13 cellular contexts compared by ENCODE assay signal in the genomic region with DNA sequence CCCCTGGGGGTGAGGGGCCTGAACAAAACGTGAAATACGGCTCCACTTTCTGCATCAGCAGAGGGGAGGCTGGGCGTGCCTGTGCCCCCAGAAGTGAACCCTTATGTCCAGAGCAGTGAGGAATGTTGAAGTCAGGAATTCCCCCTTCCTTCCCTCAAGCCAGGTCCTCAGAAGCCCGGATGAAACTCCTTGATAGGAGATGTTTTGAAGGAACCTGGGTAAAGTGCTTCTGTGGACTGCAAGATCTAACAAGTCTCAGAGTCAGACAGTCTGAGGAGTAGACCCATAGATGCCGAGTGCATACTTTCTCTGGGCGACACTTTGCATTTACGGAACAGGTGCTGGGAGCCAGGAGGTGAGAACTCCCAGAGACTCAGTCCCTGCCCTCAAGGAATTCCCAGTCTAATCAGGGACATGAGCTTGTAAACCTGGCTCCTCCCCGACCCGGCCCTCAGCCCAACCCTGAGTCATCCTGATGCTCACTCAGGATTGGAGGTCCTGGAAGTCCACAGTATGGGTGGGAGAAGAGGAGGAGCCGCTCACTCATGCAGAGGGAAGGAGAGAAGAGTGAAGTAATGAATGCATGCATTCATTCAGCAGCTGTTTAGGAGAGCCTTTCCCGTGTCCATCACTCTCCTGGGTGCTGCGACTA.
A peak's percentile ranks its signal among the peaks of the same experiment; 100 is the strongest.
DNase-seq lines count a peak whose midpoint lies in the region; ATAC-seq, FAIRE-seq and TF ChIP-seq lines count a peak whose summit lies in the region.
"Had no signal": no experiment of that assay in that cellular context is flagged by ENCODE, and none has a peak within 500 bp of the region (broad histone marks: within the 10 kb centered on the region; RNA-seq: fewer than 3 reads in every experiment).

No MANE protein-coding gene starts in this region.

- dilution Hi-C loops in keratinocyte (cut with MboI; ENCODE audit: extremely low pct_ligation_motif_present, low sequenced_read_pairs): no loop called here

- intact Hi-C loops in CD4-positive, alpha-beta T cell (cut with DNase I, micrococcal nuclease): loop anchor here in 1 of 2 experiments (2.0 to 10.0 kb wide), 4 partner anchors 17 to 1213 kb away; a partner anchor contains a TSS
- intact Hi-C loops in left lung (cut with DNase I): no loop called here

- H3K4me1 ChIP-seq in keratinocyte (ENCODE audit: control insufficient read depth, extremely low read depth, insufficient read depth, low read length) (peaks cover 49% of the 10 kb centered on the region), left lung (peaks cover 0 to 3% of the 10 kb centered on the region in 2 donors)
- H3K4me1 ChIP-seq: HAP-1, right atrium auricular region had no signal

- no peaks in the 10 kb centered on the region for H3K79me2 ChIP-seq in keratinocyte (ENCODE audit: control insufficient read depth, insufficient read depth, low read length)

- H2AFZ ChIP-seq in keratinocyte (ENCODE audit: control insufficient read depth, low read length): no peak overlapping the region

- H3K27me3 Mint-ChIP-seq in CD4-positive, alpha-beta T cell: no peaks in the 10 kb centered on the region
- no peaks in the 10 kb centered on the region for H3K27me3 Mint-ChIP-seq in activated CD4-positive, alpha-beta memory T cell treated with anti-CD3 and anti-CD28 coated beads, Interleukin-2, amount 10 ng/mL, durations not matched to agents 7 days and 5 days

- H3K9me3 Mint-ChIP-seq in CD4-positive, alpha-beta T cell: no peaks in the 10 kb centered on the region
- H3K9me3 Mint-ChIP-seq in activated CD4-positive, alpha-beta memory T cell treated with anti-CD3 and anti-CD28 coated beads, Interleukin-2, amount 10 ng/mL, durations not matched to agents 7 days and 5 days: no peaks in the 10 kb centered on the region
- H3K9me3 Mint-ChIP-seq: nephron had no signal

- no peaks in the 10 kb centered on the region for H3K9me3 ChIP-seq in CD4-positive, alpha-beta T cell (ENCODE audit: control insufficient read depth, low read length)
- H3K9me3 ChIP-seq in keratinocyte (ENCODE audit: control insufficient read depth, low read depth, low read length) (no peaks in the 10 kb centered on the region), left lung (no peaks in the 10 kb centered on the region)
- H3K9me3 ChIP-seq: HAP-1, right atrium auricular region had no signal

- DNase-seq in CD4-positive, alpha-beta T cell: no peak
- DNase-seq in ELR (ENCODE audit: low read depth) (peak; percentile 37), keratinocyte (ENCODE audit: low read depth, low spot score) (peak; percentile 32), left lung (no peak), HCEC 1CT (no peak)
- no peak for DNase-seq in activated CD4-positive, alpha-beta memory T cell treated with anti-CD3 and anti-CD28 coated beads, Interleukin-2, amount 10 ng/mL, durations not matched to agents 7 days and 5 days
- DNase-seq: effector CD8-positive, alpha-beta T cell had no signal

- FAIRE-seq in keratinocyte (lab: Jason Lieb, UNC): peak; percentile 51

- H3K9ac ChIP-seq in keratinocyte (ENCODE audit: control insufficient read depth, extremely low read depth, insufficient read depth, low read length): peak overlapping the region; percentile 19

- no peaks in the 10 kb centered on the region for H4K20me1 ChIP-seq in keratinocyte (ENCODE audit: control insufficient read depth, extremely low read depth, insufficient read depth, low read length)

- H3K9me1 ChIP-seq in keratinocyte (ENCODE audit: control insufficient read depth, extremely low read depth, insufficient read depth, low read length): no peaks in the 10 kb centered on the region

- CTCF ChIA-PET in CD4-positive, alpha-beta T cell (lab: Charles Lee): interaction anchor here (0.5 to 3.0 kb wide), 3 partner anchors 11 to 128 kb away, joined by 3 to 17 read pairs (median 11); no protein-coding TSS in a partner anchor
- CTCF ChIA-PET in activated CD4-positive, alpha-beta memory T cell treated with anti-CD3 and anti-CD28 coated beads, Interleukin-2, amount 10 ng/mL, durations not matched to agents 7 days and 5 days (lab: Charles Lee): interaction anchor here (1.2 to 1.4 kb wide), 2 partner anchors 18 to 22 kb away, joined by 3 to 5 read pairs; no protein-coding TSS in a partner anchor

- peak overlapping the region; percentile 63 for H3K4me3 Mint-ChIP-seq in CD4-positive, alpha-beta T cell
- no peak overlapping the region for H3K4me3 Mint-ChIP-seq in activated CD4-positive, alpha-beta memory T cell treated with anti-CD3 and anti-CD28 coated beads, Interleukin-2, amount 10 ng/mL, durations not matched to agents 7 days and 5 days
- H3K4me3 Mint-ChIP-seq: CD14-positive monocyte, nephron had no signal

- H3K4me1 Mint-ChIP-seq in CD4-positive, alpha-beta T cell (ENCODE audit: low read depth): peaks cover 85% of the 10 kb centered on the region
- peaks cover 87% of the 10 kb centered on the region for H3K4me1 Mint-ChIP-seq in activated CD4-positive, alpha-beta memory T cell treated with anti-CD3 and anti-CD28 coated beads, Interleukin-2, amount 10 ng/mL, durations not matched to agents 7 days and 5 days
- H3K4me1 Mint-ChIP-seq: CD14-positive monocyte had no signal

- peak overlapping the region; percentile 93 for H3K27ac Mint-ChIP-seq in CD4-positive, alpha-beta T cell
- peak overlapping the region; percentile 90 for H3K27ac Mint-ChIP-seq in activated CD4-positive, alpha-beta memory T cell treated with anti-CD3 and anti-CD28 coated beads, Interleukin-2, amount 10 ng/mL, durations not matched to agents 7 days and 5 days
- H3K27ac Mint-ChIP-seq: CD14-positive monocyte, nephron had no signal

- POLR2A ChIA-PET in CD4-positive, alpha-beta T cell (lab: Charles Lee): interaction anchor here (1.4 to 3.4 kb wide), 6 partner anchors 12 to 157 kb away, joined by 3 to 68 read pairs (median 12); no protein-coding TSS in a partner anchor
- POLR2A ChIA-PET in activated CD4-positive, alpha-beta memory T cell treated with anti-CD3 and anti-CD28 coated beads, Interleukin-2, amount 10 ng/mL, durations not matched to agents 7 days and 5 days (lab: Charles Lee): interaction anchor here (0.9 to 18.0 kb wide), 5 partner anchors 9 to 37 kb away, joined by 3 to 408 read pairs (median 31); no protein-coding TSS in a partner anchor

- no peaks in the 10 kb centered on the region for H3K36me3 ChIP-seq in keratinocyte (ENCODE audit: control insufficient read depth in 2 of 2, extremely low read depth in 1 of 2, insufficient read depth in 2 of 2, low read length in 2 of 2)
- no peaks in the 10 kb centered on the region for H3K36me3 ChIP-seq in left lung
- H3K36me3 ChIP-seq: HAP-1, right atrium auricular region had no signal

- ATAC-seq in CD4-positive, alpha-beta T cell (ENCODE audit: poor library complexity): no peak
- no peak for ATAC-seq in activated CD4-positive, CD25-positive, alpha-beta regulatory T cell treated with anti-CD3 and anti-CD28 coated beads, Interleukin-2, amount 50 U/mL, for 24 hours
- ATAC-seq in HG02610 (IDR thresholded peaks at IDR 0.05; ENCODE audit: unreplicated experiment) (no peak), left lung (no peak)

- TF ChIP-seq CTCF in CD4-positive, alpha-beta T cell (IDR thresholded peaks at IDR 0.05): no peak
- TF ChIP-seq CTCF in keratinocyte (optimal IDR thresholded peaks at IDR 0.05 in 1 of 3, IDR thresholded peaks at IDR 0.05 in 1 of 3, conservative IDR thresholded peaks at IDR 0.05 in 1 of 3; ENCODE audit: extremely low read depth in 1 of 3, insufficient read depth in 2 of 3, low read length in 3 of 3) (no peak), left lung (IDR thresholded peaks at IDR 0.05) (no peak)

- H3K4me3 ChIP-seq in keratinocyte (ENCODE audit: control insufficient read depth in 2 of 3, extremely low read depth in 1 of 3, insufficient read depth in 2 of 3, low read depth in 1 of 3, low read length in 3 of 3): peak overlapping the region in 1 of 3 experiments; percentile 24
- no peak overlapping the region for H3K4me3 ChIP-seq in left lung
- H3K4me3 ChIP-seq: HAP-1, right atrium auricular region had no signal

- H3K27ac ChIP-seq in CD4-positive, alpha-beta T cell (ENCODE audit: low read depth, low read length): no peak overlapping the region
- H3K27ac ChIP-seq in keratinocyte (ENCODE audit: control insufficient read depth, insufficient read depth, low read length): peak overlapping the region; percentile 99
- H3K27ac ChIP-seq in left lung: no peak overlapping the region
- H3K27ac ChIP-seq: right atrium auricular region had no signal

- H3K4me2 ChIP-seq in keratinocyte (ENCODE audit: control insufficient read depth, extremely low read depth, insufficient read depth, low read depth, low read length): peak overlapping the region; percentile 43

- H3K27me3 ChIP-seq in CD4-positive, alpha-beta T cell (ENCODE audit: control insufficient read depth, insufficient read depth, low read length): no peaks in the 10 kb centered on the region
- H3K27me3 ChIP-seq in keratinocyte (ENCODE audit: control insufficient read depth, extremely low read depth, insufficient read depth, low read length): no peaks in the 10 kb centered on the region
- no peaks in the 10 kb centered on the region for H3K27me3 ChIP-seq in left lung
- H3K27me3 ChIP-seq: right atrium auricular region had no signal

- H3K36me3 Mint-ChIP-seq in CD4-positive, alpha-beta T cell (ENCODE audit: low read depth): peaks cover 5% of the 10 kb centered on the region
- peaks cover 12% of the 10 kb centered on the region for H3K36me3 Mint-ChIP-seq in activated CD4-positive, alpha-beta memory T cell treated with anti-CD3 and anti-CD28 coated beads, Interleukin-2, amount 10 ng/mL, durations not matched to agents 7 days and 5 days (ENCODE audit: low read depth)
- H3K36me3 Mint-ChIP-seq: CD14-positive monocyte had no signal

Comparison
In these comparisons a context has a peak if more than half of its experiments do, and no peak if none do; other contexts are left out.
1. DNase-seq: peak in ELR (single experiment) and keratinocyte (single experiment); none in CD4-positive, alpha-beta T cell (0 of 10), activated CD4-positive, alpha-beta memory T cell treated with anti-CD3 and anti-CD28 coated beads, Interleukin-2, amount 10 ng/mL, durations not matched to agents 7 days and 5 days (single experiment), left lung (0 of 2) and HCEC 1CT (single experiment).